31 cellular contexts compared by ENCODE assay signal in the genomic region with DNA sequence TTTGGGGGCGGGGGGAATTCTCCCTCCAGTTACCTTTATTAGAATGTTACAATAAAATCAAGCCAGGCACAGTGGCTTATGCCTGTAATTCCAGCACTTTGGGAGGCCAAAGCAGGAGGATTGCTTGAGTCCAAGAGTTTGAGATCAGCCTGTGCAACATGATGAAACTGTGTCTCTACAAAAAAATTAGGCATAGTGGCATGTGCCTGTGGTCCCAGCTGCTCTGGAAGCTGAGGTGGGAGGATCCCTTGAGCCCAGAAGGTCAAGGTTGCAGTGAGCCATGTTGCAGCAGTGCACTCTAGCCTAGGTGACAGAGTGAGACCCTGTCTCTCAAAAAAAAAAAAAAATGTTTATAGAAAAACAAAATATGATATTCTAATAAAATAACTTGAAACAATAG.
"Had no signal": no experiment of that assay in that cellular context is flagged by ENCODE, and none has a peak within 500 bp of the region (broad histone marks: within the 10 kb centered on the region; RNA-seq: fewer than 3 reads in every experiment).

No MANE protein-coding gene starts in this region.

- H3K36me3 ChIP-seq: brain microvascular endothelial cell, esophagus muscularis mucosa, gastroesophageal sphincter, heart right ventricle had no signal

- H3K27me3 Mint-ChIP-seq: activated CD4-positive, alpha-beta memory T cell treated with anti-CD3 and anti-CD28 coated beads, Interleukin-2, amount 10 ng/mL, durations not matched to agents 7 days and 5 days; activated CD4-positive, alpha-beta T cell treated with anti-CD3 and anti-CD28 coated beads, Interleukin-2, amount 10 ng/mL, durations not matched to agents 7 days and 5 days; activated naive CD8-positive, alpha-beta T cell; activated T-cell treated with anti-CD3 and anti-CD28 coated beads, Interleukin-2, amount 50 U/mL, for 24 hours; effector memory CD8-positive, alpha-beta T cell had no signal

- H3K4me3 Mint-ChIP-seq: activated CD4-positive, alpha-beta memory T cell treated with anti-CD3 and anti-CD28 coated beads, Interleukin-2, amount 10 ng/mL, durations not matched to agents 7 days and 5 days; activated CD4-positive, alpha-beta T cell treated with anti-CD3 and anti-CD28 coated beads, Interleukin-2, amount 10 ng/mL, durations not matched to agents 7 days and 5 days; activated naive CD8-positive, alpha-beta T cell; activated T-cell treated with anti-CD3 and anti-CD28 coated beads, Interleukin-2, amount 50 U/mL, for 24 hours; activated T-cell treated with anti-CD3 and anti-CD28 coated beads, Interleukin-2, amount 50 U/mL, for 72 hours; effector memory CD8-positive, alpha-beta T cell; WTC11 had no signal

- H3K4me3 ChIP-seq: esophagus muscularis mucosa, gastroesophageal sphincter, heart right ventricle had no signal

- H3K9me3 ChIP-seq: esophagus muscularis mucosa, gastroesophageal sphincter, heart right ventricle had no signal

- ATAC-seq: activated T-cell treated with anti-CD3 and anti-CD28 coated beads, Interleukin-2, amount 50 U/mL, for 72 hours; effector memory CD8-positive, alpha-beta T cell; foreskin keratinocyte; gastroesophageal sphincter; heart right ventricle; WTC11 had no signal

- H3K36me3 Mint-ChIP-seq: activated naive CD8-positive, alpha-beta T cell; WTC11 had no signal

- H3K27ac Mint-ChIP-seq: activated CD4-positive, alpha-beta memory T cell treated with anti-CD3 and anti-CD28 coated beads, Interleukin-2, amount 10 ng/mL, durations not matched to agents 7 days and 5 days; activated CD4-positive, alpha-beta T cell treated with anti-CD3 and anti-CD28 coated beads, Interleukin-2, amount 10 ng/mL, durations not matched to agents 7 days and 5 days; activated T-cell treated with anti-CD3 and anti-CD28 coated beads, Interleukin-2, amount 50 U/mL, for 24 hours had no signal

- H3K27me3 ChIP-seq: brain microvascular endothelial cell, esophagus muscularis mucosa, foreskin keratinocyte, gastroesophageal sphincter, heart right ventricle had no signal

- H3K9me3 Mint-ChIP-seq: activated CD4-positive, alpha-beta memory T cell treated with anti-CD3 and anti-CD28 coated beads, Interleukin-2, amount 10 ng/mL, durations not matched to agents 7 days and 5 days; activated T-cell treated with anti-CD3 and anti-CD28 coated beads, Interleukin-2, amount 50 U/mL, for 24 hours; activated T-cell treated with anti-CD3 and anti-CD28 coated beads, Interleukin-2, amount 50 U/mL, for 72 hours; effector memory CD8-positive, alpha-beta T cell; WTC11 had no signal

- DNase-seq: activated CD4-positive, alpha-beta memory T cell treated with anti-CD3 and anti-CD28 coated beads, Interleukin-2, amount 10 ng/mL, durations not matched to agents 7 days and 5 days; activated CD4-positive, alpha-beta T cell treated with anti-CD3 and anti-CD28 coated beads for 1 hour; activated CD4-positive, alpha-beta T cell treated with anti-CD3 and anti-CD28 coated beads for 4 hours; activated CD4-positive, alpha-beta T cell treated with anti-CD3 and anti-CD28 coated beads, Interleukin-2, amount 10 ng/mL, durations not matched to agents 7 days and 5 days; activated CD4-positive, alpha-beta T cell treated with anti-CD3 and anti-CD28 coated beads, Interleukin-2, amount 50 U/mL, for 4 hours; activated CD8-positive, alpha-beta memory T cell treated with anti-CD3 and anti-CD28 coated beads, Interleukin-2, amount 50 U/mL, for 48 hours; activated effector memory CD4-positive, alpha-beta T cell treated with Interleukin-2 at 50 U/mL for 16 hours; activated gamma-delta T cell treated with Interleukin-2 at 50 U/mL for 16 hours; activated naive CD4-positive, alpha-beta T cell treated with anti-CD3 and anti-CD28 coated beads, Interleukin-2, amount 50 U/mL, for 16 hours; activated naive CD4-positive, alpha-beta T cell treated with Interleukin-2 at 50 U/mL for 16 hours; activated T-cell treated with anti-CD3 and anti-CD28 coated beads for 4 hours; activated T-cell treated with anti-CD3 and anti-CD28 coated beads, Interleukin-2, amount 50 U/mL, for 24 hours; activated T-cell treated with anti-CD3 and anti-CD28 coated beads, Interleukin-2, amount 50 U/mL, for 72 hours; amniotic stem cell; anterior cingulate cortex; brain microvascular endothelial cell; caudate nucleus; cortex of kidney; dermis blood vessel endothelial cell; effector CD4-positive, alpha-beta T cell; effector memory CD8-positive, alpha-beta T cell; erythroblast; foreskin keratinocyte; heart right ventricle; T-helper 1 cell; T-helper 2 cell had no signal

- H3K27ac ChIP-seq: brain microvascular endothelial cell, esophagus muscularis mucosa, foreskin keratinocyte, gastroesophageal sphincter, VCaP had no signal
